ENCODE assay signal across 9 cellular contexts in the genomic region with DNA sequence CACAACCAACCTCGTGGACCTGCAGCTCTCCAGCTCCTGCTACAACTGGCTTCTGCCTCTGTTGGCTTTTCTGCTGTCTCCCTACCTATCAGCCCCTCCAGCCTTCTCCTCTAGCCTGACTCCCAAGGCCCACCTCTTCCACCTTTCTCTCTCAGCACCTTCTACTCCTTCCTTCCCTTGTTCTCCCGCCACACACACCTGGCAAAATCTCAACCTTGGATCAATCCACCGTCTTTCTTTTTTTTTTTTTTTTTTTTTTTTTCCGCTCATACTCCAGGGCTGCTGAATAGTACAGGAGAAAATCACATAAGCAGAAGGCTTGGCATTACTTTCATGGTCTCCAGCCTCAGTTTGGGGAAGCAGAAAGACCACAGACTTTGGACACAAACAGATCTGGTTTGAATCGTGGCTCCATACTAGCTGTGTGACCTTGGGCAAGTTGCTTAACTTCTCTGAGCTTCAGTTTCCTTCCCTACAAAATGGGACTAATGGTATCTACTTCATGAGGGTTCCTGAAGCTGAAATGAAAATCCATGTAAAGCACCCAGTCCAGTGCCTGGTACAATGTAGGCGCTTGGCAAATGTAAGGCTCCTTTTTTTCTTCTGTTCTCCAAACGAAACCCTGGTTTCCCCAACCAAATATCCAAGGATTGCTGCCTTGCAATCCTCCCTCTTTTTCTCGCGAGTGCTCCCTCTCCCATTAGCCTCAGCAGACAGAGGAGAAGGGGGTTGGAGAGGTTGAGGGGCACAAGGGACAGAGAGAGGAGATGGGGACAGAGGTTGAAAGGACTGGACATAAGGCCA. TPM values are rescaled to one million over a fixed set of nuclear protein-coding genes. Genes with fewer than 3 reads are reported as not detected.
DNase-seq lines count a peak whose midpoint lies in the region; ATAC-seq and TF ChIP-seq lines count a peak whose summit lies in the region.
"Had no signal": no experiment of that assay in that cellular context is flagged by ENCODE, and none has a peak within 500 bp of the region (broad histone marks: within the 10 kb centered on the region; RNA-seq: fewer than 3 reads in every experiment).

No MANE protein-coding gene starts in this region.

- peak overlapping the region; percentile 85 for H3K4me2 ChIP-seq in skeletal muscle satellite cell (ENCODE audit: low read length)

- H3K9ac ChIP-seq in skeletal muscle satellite cell (ENCODE audit: low read depth, low read length), result peak overlapping the region; percentile 89

- POLR2A ChIA-PET in HEK293 (lab: Yijun Ruan, JAX), result interaction anchor here (0.9 to 1.1 kb wide), 2 partner anchors 15 to 54 kb away, joined by 4 to 10 read pairs; partner anchors contain the start of gene TSR2
- POLR2A ChIA-PET in activated CD4-positive, alpha-beta memory T cell treated with anti-CD3 and anti-CD28 coated beads, Interleukin-2, amount 10 ng/mL, durations not matched to agents 7 days and 5 days (lab: Charles Lee), result no interaction called here

- H3K4me1 ChIP-seq in HEK293 (ENCODE audit: control insufficient read depth, insufficient read depth, low read length), result peaks cover 5% of the 10 kb centered on the region
- peaks cover 31% of the 10 kb centered on the region for H3K4me1 ChIP-seq in skeletal muscle satellite cell (ENCODE audit: control insufficient read depth, insufficient read depth, low read length)

- CTCF ChIA-PET in HEK293 (lab: Yijun Ruan, JAX), result no interaction called here
- CTCF ChIA-PET in activated CD4-positive, alpha-beta memory T cell treated with anti-CD3 and anti-CD28 coated beads, Interleukin-2, amount 10 ng/mL, durations not matched to agents 7 days and 5 days (lab: Charles Lee), result no interaction called here

- H3K27ac ChIP-seq in HEK293 (ENCODE audit: extremely low read depth, low read depth, low read length), result peak overlapping the region; percentile 62; the same call in 1 of the 2 replicates

- H3K4me1 Mint-ChIP-seq in activated CD4-positive, alpha-beta memory T cell treated with anti-CD3 and anti-CD28 coated beads, Interleukin-2, amount 10 ng/mL, durations not matched to agents 7 days and 5 days, result peaks cover 9% of the 10 kb centered on the region

- H3K4me3 ChIP-seq in HEK293 (ENCODE audit: low read depth, low read length) (peak overlapping the region; percentile 63), iPS-11a (ENCODE audit: low read depth, low read length) (peak overlapping the region; percentile 54), skeletal muscle satellite cell (ENCODE audit: low read length) (peak overlapping the region; percentile 81)

- H3K36me3 ChIP-seq in HEK293 (ENCODE audit: control insufficient read depth in 2 of 2, insufficient read depth in 1 of 2, low read length in 2 of 2) (peaks cover 0 to 6% of the 10 kb centered on the region in 2 experiments; a peak in 2 of 3 replicates), skeletal muscle satellite cell (ENCODE audit: insufficient read depth, low read length) (no peaks in the 10 kb centered on the region)

- H3K27me3 ChIP-seq in skeletal muscle satellite cell (ENCODE audit: control insufficient read depth, insufficient read depth, low read length), result no peaks in the 10 kb centered on the region

- DNase-seq in activated CD4-positive, alpha-beta memory T cell treated with anti-CD3 and anti-CD28 coated beads, Interleukin-2, amount 10 ng/mL, durations not matched to agents 7 days and 5 days, result no peak
- DNase-seq in AG20443 (ENCODE audit: low spot score), result no peak
- DNase-seq: activated T-cell treated with anti-CD3 and anti-CD28 coated beads, Interleukin-2, amount 50 U/mL, for 1 hour had no signal

- H3K27ac Mint-ChIP-seq in activated CD4-positive, alpha-beta memory T cell treated with anti-CD3 and anti-CD28 coated beads, Interleukin-2, amount 10 ng/mL, durations not matched to agents 7 days and 5 days, result no peak overlapping the region

- no peaks in the 10 kb centered on the region for H3K36me3 Mint-ChIP-seq in activated CD4-positive, alpha-beta memory T cell treated with anti-CD3 and anti-CD28 coated beads, Interleukin-2, amount 10 ng/mL, durations not matched to agents 7 days and 5 days (ENCODE audit: low read depth)

- H3K27me3 Mint-ChIP-seq in activated CD4-positive, alpha-beta memory T cell treated with anti-CD3 and anti-CD28 coated beads, Interleukin-2, amount 10 ng/mL, durations not matched to agents 7 days and 5 days, result peaks cover 32% of the 10 kb centered on the region

- H3K9me3 Mint-ChIP-seq in activated CD4-positive, alpha-beta memory T cell treated with anti-CD3 and anti-CD28 coated beads, Interleukin-2, amount 10 ng/mL, durations not matched to agents 7 days and 5 days, result no peaks in the 10 kb centered on the region

- no peaks in the 10 kb centered on the region for H3K9me3 ChIP-seq in HEK293 (ENCODE audit: control insufficient read depth, insufficient read depth, low read depth, low read length)
- H3K9me3 ChIP-seq in skeletal muscle satellite cell (replicated peaks; ENCODE audit: low read length), result no peaks in the 10 kb centered on the region

- no peak for ATAC-seq in HG03457 (IDR thresholded peaks at IDR 0.05; ENCODE audit: unreplicated experiment)
- no peak for ATAC-seq in HG03196 (IDR thresholded peaks at IDR 0.05; ENCODE audit: unreplicated experiment)
- ATAC-seq in GM21737 (IDR thresholded peaks at IDR 0.05; ENCODE audit: unreplicated experiment), result no peak

- no peak for TF ChIP-seq CTCF in HEK293 (tag by site-specific recombination; IDR thresholded peaks at IDR 0.05)

- H3K4me3 Mint-ChIP-seq in activated CD4-positive, alpha-beta memory T cell treated with anti-CD3 and anti-CD28 coated beads, Interleukin-2, amount 10 ng/mL, durations not matched to agents 7 days and 5 days, result peak overlapping the region; percentile 50

TF ChIP-seq in HEK293, 187 proteins besides CTCF, POLR2A, EP300 and RAD21 (continues in another document):
- TF ChIP-seq ZSCAN23 (tag by site-specific recombination; IDR thresholded peaks at IDR 0.05) (no peak), ZNF658 (tag by site-specific recombination; IDR thresholded peaks at IDR 0.05) (no peak), ZSCAN30 (tag by site-specific recombination; IDR thresholded peaks at IDR 0.05) (peak; percentile 70; the same call in 1 of the 2 replicates), ZNF19 (tag by site-specific recombination; IDR thresholded peaks at IDR 0.05; ENCODE audit: low read depth) (no peak), ZNF555 (tag by site-specific recombination; conservative IDR thresholded peaks at IDR 0.05) (no peak), ZNF768 (tag by site-specific recombination; IDR thresholded peaks at IDR 0.05) (peak; percentile 91; the same call in 1 of the 2 replicates), ELK4 (IDR thresholded peaks at IDR 0.05; ENCODE audit: borderline replicate concordance, low read depth, low read length) (no peak), ZFP3 (tag by site-specific recombination; IDR thresholded peaks at IDR 0.05; ENCODE audit: low read depth) (no peak), ZNF701 (tag by site-specific recombination; IDR thresholded peaks at IDR 0.05) (no peak), ZNF404 (tag by site-specific recombination; IDR thresholded peaks at IDR 0.05) (no peak), ZNF48 (tag by site-specific recombination; IDR thresholded peaks at IDR 0.05) (no peak), ZNF626 (tag by site-specific recombination; IDR thresholded peaks at IDR 0.05) (no peak)
- TF ChIP-seq, protein P1, sequence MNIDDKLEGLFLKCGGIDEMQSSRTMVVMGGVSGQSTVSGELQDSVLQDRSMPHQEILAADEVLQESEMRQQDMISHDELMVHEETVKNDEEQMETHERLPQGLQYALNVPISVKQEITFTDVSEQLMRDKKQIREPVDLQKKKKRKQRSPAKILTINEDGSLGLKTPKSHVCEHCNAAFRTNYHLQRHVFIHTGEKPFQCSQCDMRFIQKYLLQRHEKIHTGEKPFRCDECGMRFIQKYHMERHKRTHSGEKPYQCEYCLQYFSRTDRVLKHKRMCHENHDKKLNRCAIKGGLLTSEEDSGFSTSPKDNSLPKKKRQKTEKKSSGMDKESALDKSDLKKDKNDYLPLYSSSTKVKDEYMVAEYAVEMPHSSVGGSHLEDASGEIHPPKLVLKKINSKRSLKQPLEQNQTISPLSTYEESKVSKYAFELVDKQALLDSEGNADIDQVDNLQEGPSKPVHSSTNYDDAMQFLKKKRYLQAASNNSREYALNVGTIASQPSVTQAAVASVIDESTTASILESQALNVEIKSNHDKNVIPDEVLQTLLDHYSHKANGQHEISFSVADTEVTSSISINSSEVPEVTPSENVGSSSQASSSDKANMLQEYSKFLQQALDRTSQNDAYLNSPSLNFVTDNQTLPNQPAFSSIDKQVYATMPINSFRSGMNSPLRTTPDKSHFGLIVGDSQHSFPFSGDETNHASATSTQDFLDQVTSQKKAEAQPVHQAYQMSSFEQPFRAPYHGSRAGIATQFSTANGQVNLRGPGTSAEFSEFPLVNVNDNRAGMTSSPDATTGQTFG (tag by site-specific recombination; IDR thresholded peaks at IDR 0.05; ENCODE audit: borderline replicate concordance), result no peak

RNA-seq across cellular contexts. Expression of gene FGD1, which starts 1.7 kb away (rescaled TPM):
- total RNA-seq in activated CD4-positive, alpha-beta memory T cell treated with anti-CD3 and anti-CD28 coated beads, Interleukin-2, amount 10 ng/mL, durations not matched to agents 7 days and 5 days, result under 1 TPM; 0.08 to 0.13 TPM
- total RNA-seq in skeletal muscle satellite cell (2012; rRNA removed), result 6.1 and 7.4 TPM in 2 replicates

RNA-seq across cellular contexts. Expression of gene GNL3L, which starts 35.7 kb away (rescaled TPM):
- total RNA-seq in activated CD4-positive, alpha-beta memory T cell treated with anti-CD3 and anti-CD28 coated beads, Interleukin-2, amount 10 ng/mL, durations not matched to agents 7 days and 5 days, result 10 to 100 TPM; 34.9 to 36.7 TPM
- total RNA-seq in skeletal muscle satellite cell (2012; rRNA removed), result 46.3 and 58.8 TPM in 2 replicates

RNA-seq across cellular contexts. Expression of gene TSR2, which starts 54.2 kb away (rescaled TPM):
- 10 to 100 TPM; 25.5 to 26.2 TPM for total RNA-seq in activated CD4-positive, alpha-beta memory T cell treated with anti-CD3 and anti-CD28 coated beads, Interleukin-2, amount 10 ng/mL, durations not matched to agents 7 days and 5 days
- 5.9 and 6.8 TPM in 2 replicates for total RNA-seq in skeletal muscle satellite cell (2012; rRNA removed)
